Comparison of ENCODE assay signal across 1 cellular context in the genomic region with DNA sequence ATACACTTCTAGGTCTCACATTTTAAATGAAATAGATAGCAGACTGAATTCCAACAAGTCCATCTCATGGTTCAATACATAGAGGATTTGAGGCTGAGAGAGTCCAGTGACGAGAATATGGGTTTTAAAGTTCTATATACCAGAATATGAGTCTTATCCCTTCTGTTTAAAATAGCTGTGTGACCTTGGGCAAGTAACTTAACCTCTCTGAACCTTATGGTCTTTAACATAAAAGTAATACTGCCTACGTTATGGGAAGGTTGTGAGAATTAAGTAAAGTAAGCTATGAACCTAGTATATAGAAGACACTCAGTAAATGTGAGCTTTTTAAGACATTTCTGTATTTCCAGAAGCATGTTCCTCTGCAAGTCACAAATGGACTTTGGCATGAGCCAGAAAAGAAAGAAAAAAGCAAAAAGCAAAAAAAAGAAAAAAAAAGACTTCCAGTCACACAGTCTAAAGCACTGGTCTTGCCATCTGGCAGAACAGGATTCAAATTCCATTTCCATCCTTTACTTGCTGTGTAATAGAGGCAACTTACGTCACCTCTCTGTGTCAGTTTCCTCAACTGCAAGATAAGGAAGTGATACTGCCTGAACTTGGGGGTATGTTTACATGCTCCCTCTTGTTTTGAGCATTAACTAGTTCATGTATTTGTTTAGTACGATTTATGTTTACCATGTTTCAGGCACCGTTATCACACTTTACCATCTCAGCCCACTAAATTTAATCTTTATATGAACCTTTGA.
TF ChIP-seq lines count a peak whose summit lies in the region.

No MANE protein-coding gene starts in this region.

TF ChIP-seq in WTC11, 78 proteins besides CTCF, POLR2A, EP300 and RAD21 (continued from another document):
- TF ChIP-seq, protein P1, sequence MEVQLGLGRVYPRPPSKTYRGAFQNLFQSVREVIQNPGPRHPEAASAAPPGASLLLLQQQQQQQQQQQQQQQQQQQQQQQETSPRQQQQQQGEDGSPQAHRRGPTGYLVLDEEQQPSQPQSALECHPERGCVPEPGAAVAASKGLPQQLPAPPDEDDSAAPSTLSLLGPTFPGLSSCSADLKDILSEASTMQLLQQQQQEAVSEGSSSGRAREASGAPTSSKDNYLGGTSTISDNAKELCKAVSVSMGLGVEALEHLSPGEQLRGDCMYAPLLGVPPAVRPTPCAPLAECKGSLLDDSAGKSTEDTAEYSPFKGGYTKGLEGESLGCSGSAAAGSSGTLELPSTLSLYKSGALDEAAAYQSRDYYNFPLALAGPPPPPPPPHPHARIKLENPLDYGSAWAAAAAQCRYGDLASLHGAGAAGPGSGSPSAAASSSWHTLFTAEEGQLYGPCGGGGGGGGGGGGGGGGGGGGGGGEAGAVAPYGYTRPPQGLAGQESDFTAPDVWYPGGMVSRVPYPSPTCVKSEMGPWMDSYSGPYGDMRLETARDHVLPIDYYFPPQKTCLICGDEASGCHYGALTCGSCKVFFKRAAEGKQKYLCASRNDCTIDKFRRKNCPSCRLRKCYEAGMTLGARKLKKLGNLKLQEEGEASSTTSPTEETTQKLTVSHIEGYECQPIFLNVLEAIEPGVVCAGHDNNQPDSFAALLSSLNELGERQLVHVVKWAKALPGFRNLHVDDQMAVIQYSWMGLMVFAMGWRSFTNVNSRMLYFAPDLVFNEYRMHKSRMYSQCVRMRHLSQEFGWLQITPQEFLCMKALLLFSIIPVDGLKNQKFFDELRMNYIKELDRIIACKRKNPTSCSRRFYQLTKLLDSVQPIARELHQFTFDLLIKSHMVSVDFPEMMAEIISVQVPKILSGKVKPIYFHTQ (CRISPR knock-in tag; IDR thresholded peaks at IDR 0.05) = no peak
- no peak for TF ChIP-seq NR2C2 (CRISPR knock-in tag; IDR thresholded peaks at IDR 0.05)
- TF ChIP-seq ELF4 (CRISPR knock-in tag; IDR thresholded peaks at IDR 0.05; ENCODE audit: low read depth) = no peak
- no peak for TF ChIP-seq CBFB (CRISPR knock-in tag; IDR thresholded peaks at IDR 0.05; ENCODE audit: low read depth)
- TF ChIP-seq FOXP1 (CRISPR knock-in tag; IDR thresholded peaks at IDR 0.05; ENCODE audit: borderline replicate concordance) = no peak
- no peak for TF ChIP-seq EMX1 (CRISPR knock-in tag; IDR thresholded peaks at IDR 0.05)
- TF ChIP-seq, protein P2, sequence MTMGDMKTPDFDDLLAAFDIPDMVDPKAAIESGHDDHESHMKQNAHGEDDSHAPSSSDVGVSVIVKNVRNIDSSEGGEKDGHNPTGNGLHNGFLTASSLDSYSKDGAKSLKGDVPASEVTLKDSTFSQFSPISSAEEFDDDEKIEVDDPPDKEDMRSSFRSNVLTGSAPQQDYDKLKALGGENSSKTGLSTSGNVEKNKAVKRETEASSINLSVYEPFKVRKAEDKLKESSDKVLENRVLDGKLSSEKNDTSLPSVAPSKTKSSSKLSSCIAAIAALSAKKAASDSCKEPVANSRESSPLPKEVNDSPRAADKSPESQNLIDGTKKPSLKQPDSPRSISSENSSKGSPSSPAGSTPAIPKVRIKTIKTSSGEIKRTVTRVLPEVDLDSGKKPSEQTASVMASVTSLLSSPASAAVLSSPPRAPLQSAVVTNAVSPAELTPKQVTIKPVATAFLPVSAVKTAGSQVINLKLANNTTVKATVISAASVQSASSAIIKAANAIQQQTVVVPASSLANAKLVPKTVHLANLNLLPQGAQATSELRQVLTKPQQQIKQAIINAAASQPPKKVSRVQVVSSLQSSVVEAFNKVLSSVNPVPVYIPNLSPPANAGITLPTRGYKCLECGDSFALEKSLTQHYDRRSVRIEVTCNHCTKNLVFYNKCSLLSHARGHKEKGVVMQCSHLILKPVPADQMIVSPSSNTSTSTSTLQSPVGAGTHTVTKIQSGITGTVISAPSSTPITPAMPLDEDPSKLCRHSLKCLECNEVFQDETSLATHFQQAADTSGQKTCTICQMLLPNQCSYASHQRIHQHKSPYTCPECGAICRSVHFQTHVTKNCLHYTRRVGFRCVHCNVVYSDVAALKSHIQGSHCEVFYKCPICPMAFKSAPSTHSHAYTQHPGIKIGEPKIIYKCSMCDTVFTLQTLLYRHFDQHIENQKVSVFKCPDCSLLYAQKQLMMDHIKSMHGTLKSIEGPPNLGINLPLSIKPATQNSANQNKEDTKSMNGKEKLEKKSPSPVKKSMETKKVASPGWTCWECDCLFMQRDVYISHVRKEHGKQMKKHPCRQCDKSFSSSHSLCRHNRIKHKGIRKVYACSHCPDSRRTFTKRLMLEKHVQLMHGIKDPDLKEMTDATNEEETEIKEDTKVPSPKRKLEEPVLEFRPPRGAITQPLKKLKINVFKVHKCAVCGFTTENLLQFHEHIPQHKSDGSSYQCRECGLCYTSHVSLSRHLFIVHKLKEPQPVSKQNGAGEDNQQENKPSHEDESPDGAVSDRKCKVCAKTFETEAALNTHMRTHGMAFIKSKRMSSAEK (CRISPR knock-in tag; IDR thresholded peaks at IDR 0.05; ENCODE audit: borderline replicate concordance) = no peak
- no peak for TF ChIP-seq ZNF671 (CRISPR knock-in tag; IDR thresholded peaks at IDR 0.05)
- TF ChIP-seq FOXJ3 (CRISPR knock-in tag; IDR thresholded peaks at IDR 0.05; ENCODE audit: borderline replicate concordance) = no peak
- TF ChIP-seq, protein P3, sequence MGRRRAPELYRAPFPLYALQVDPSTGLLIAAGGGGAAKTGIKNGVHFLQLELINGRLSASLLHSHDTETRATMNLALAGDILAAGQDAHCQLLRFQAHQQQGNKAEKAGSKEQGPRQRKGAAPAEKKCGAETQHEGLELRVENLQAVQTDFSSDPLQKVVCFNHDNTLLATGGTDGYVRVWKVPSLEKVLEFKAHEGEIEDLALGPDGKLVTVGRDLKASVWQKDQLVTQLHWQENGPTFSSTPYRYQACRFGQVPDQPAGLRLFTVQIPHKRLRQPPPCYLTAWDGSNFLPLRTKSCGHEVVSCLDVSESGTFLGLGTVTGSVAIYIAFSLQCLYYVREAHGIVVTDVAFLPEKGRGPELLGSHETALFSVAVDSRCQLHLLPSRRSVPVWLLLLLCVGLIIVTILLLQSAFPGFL (CRISPR knock-in tag; IDR thresholded peaks at IDR 0.05; ENCODE audit: borderline replicate concordance) = no peak
- TF ChIP-seq ESRRA (CRISPR knock-in tag; IDR thresholded peaks at IDR 0.05; ENCODE audit: borderline replicate concordance) = no peak
- TF ChIP-seq, protein P4, sequence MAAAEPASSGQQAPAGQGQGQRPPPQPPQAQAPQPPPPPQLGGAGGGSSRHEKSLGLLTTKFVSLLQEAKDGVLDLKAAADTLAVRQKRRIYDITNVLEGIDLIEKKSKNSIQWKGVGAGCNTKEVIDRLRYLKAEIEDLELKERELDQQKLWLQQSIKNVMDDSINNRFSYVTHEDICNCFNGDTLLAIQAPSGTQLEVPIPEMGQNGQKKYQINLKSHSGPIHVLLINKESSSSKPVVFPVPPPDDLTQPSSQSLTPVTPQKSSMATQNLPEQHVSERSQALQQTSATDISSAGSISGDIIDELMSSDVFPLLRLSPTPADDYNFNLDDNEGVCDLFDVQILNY (CRISPR knock-in tag; IDR thresholded peaks at IDR 0.05) = no peak
- no peak for TF ChIP-seq CREB1 (CRISPR knock-in tag; IDR thresholded peaks at IDR 0.05)
- TF ChIP-seq, protein P5, sequence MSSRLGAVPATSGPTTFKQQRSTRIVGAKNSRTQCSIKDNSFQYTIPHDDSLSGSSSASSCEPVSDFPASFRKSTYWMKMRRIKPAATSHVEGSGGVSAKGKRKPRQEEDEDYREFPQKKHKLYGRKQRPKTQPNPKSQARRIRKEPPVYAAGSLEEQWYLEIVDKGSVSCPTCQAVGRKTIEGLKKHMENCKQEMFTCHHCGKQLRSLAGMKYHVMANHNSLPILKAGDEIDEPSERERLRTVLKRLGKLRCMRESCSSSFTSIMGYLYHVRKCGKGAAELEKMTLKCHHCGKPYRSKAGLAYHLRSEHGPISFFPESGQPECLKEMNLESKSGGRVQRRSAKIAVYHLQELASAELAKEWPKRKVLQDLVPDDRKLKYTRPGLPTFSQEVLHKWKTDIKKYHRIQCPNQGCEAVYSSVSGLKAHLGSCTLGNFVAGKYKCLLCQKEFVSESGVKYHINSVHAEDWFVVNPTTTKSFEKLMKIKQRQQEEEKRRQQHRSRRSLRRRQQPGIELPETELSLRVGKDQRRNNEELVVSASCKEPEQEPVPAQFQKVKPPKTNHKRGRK (CRISPR knock-in tag; IDR thresholded peaks at IDR 0.05; ENCODE audit: borderline replicate concordance) = no peak
- no peak for TF ChIP-seq TCF7 (CRISPR knock-in tag; IDR thresholded peaks at IDR 0.05; ENCODE audit: low read depth)
